In the genomic region with DNA sequence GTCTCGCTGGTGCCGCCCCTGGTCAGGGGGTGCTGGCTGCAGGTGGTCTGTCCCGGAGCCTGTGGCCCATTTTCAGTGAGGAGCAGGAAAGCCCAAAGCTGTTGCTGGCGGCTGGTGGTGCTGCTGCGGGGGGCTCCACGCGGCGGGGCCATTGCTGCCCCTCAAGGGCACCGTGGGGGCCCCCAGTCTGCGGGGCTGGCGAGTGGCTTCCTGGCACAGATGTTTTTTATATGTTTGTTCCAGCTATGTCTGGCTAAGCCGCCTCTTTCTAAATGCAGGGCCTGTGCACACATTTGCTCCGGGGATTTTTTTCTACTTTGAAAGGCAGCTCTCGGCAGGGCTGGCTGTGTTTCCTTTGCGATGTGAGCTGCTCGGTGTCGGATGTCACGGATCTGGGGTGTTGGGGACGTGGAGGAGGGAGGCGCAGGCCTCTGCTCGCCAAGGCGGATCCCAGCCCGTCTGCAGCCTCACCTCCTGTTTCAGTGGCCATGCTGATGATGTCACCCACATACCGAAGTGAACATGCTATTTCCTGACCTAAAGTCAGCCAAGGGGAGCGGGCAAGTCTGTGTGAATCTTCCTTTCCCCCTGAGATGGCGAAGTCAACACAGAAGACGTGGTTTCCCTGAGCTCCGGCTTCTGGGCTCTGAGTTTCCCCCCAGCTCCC, we compare ENCODE assay signal across 10 cellular contexts.
DNase-seq lines count a peak whose midpoint lies in the region; ATAC-seq and TF ChIP-seq lines count a peak whose summit lies in the region.
"Had no signal": no experiment of that assay in that cellular context is flagged by ENCODE, and none has a peak within 500 bp of the region (broad histone marks: within the 10 kb centered on the region; RNA-seq: fewer than 3 reads in every experiment).

No MANE protein-coding gene starts in this region.

- peaks cover 11% of the 10 kb centered on the region; the same call in 1 of the 2 replicates for H3K27me3 ChIP-seq in Panc1 (ENCODE audit: control insufficient read depth, insufficient read depth, low read length)
- peaks cover 5% of the 10 kb centered on the region for H3K27me3 ChIP-seq in neuron (ENCODE audit: insufficient read depth, low read length)

- no peaks in the 10 kb centered on the region for H3K4me1 Mint-ChIP-seq in CD14-positive monocyte
- peaks cover 14% of the 10 kb centered on the region for H3K4me1 Mint-ChIP-seq in stimulated activated memory B cell treated with anti-CD40 and anti-IgM and Interleukin-4, amounts not matched to agents 10 μg/mL and 1 μg/mL and 100 μg/mL, for 72 hours
- H3K4me1 Mint-ChIP-seq: central memory CD8-positive, alpha-beta T cell had no signal

- peak; percentile 35 for DNase-seq in CD14-positive monocyte (ENCODE audit: low spot score)
- no peak for DNase-seq in Panc1 (ENCODE audit: low read depth, low spot score)
- peak; percentile 93 for DNase-seq in fibroblast of pulmonary artery (ENCODE audit: low read depth)
- no peak for DNase-seq in Kasumi-1 (lab: John Stamatoyannopoulos, UW)
- DNase-seq in NCI-H1694 (lab: John Stamatoyannopoulos, UW) = no peak

- BruUV-seq in Panc1 (replicated peaks; lab: Mats Ljungman, UMichigan) = no TSS peak

- peaks cover 3 to 5% (median 5%) of the 10 kb centered on the region in 3 donors for H3K27me3 Mint-ChIP-seq in CD14-positive monocyte (ENCODE audit: low read depth in 3 of 3)
- H3K27me3 Mint-ChIP-seq in stimulated activated memory B cell treated with anti-CD40 and anti-IgM and Interleukin-4, amounts not matched to agents 10 μg/mL and 1 μg/mL and 100 μg/mL, for 72 hours = peaks cover 9% of the 10 kb centered on the region

- intact Hi-C loops in CD14-positive monocyte (cut with micrococcal nuclease) (no loop called here), Panc1 (cut with micrococcal nuclease; ENCODE audit: unreplicated experiment) (no loop called here)

- TF ChIP-seq CTCF in CD14-positive monocyte (IDR thresholded peaks at IDR 0.05) (no peak), Panc1 (IDR thresholded peaks at IDR 0.05) (no peak), fibroblast of pulmonary artery (IDR thresholded peaks at IDR 0.05; ENCODE audit: low read length, missing control alignments) (no peak)

- CTCF ChIA-PET in Panc1 (lab: Charles Lee) = interaction anchor here (0.5 kb wide), 1 partner anchor 199 kb away, joined by 7 read pairs; no protein-coding TSS in a partner anchor

- no peaks in the 10 kb centered on the region for H3K36me3 ChIP-seq in Panc1 (ENCODE audit: control insufficient read depth, insufficient read depth, low read length)
- no peaks in the 10 kb centered on the region for H3K36me3 ChIP-seq in neuron (ENCODE audit: insufficient read depth, low read length)

- POLR2A ChIA-PET in Panc1 (lab: Charles Lee) = interaction anchor here (0.9 kb wide), 1 partner anchor 15 kb away, joined by 3 read pairs; no protein-coding TSS in a partner anchor

- H3K27ac Mint-ChIP-seq in CD14-positive monocyte = peak overlapping the region in 1 of 7 donors; percentile 20
- no peak overlapping the region for H3K27ac Mint-ChIP-seq in stimulated activated memory B cell treated with anti-CD40 and anti-IgM and Interleukin-4, amounts not matched to agents 10 μg/mL and 1 μg/mL and 100 μg/mL, for 72 hours

- no peak overlapping the region for H3K4me3 Mint-ChIP-seq in CD14-positive monocyte
- no peak overlapping the region for H3K4me3 Mint-ChIP-seq in stimulated activated memory B cell treated with anti-CD40 and anti-IgM and Interleukin-4, amounts not matched to agents 10 μg/mL and 1 μg/mL and 100 μg/mL, for 72 hours
- H3K4me3 Mint-ChIP-seq: central memory CD8-positive, alpha-beta T cell had no signal

- peaks cover 8 to 16% (median 9%) of the 10 kb centered on the region in 7 donors for H3K9me3 Mint-ChIP-seq in CD14-positive monocyte
- H3K9me3 Mint-ChIP-seq in stimulated activated memory B cell treated with anti-CD40 and anti-IgM and Interleukin-4, amounts not matched to agents 10 μg/mL and 1 μg/mL and 100 μg/mL, for 72 hours = peaks cover 14% of the 10 kb centered on the region

- in situ Hi-C loops in Panc1 (cut with HindIII; ENCODE audit: low pct_unique_long_range_greater_than_20kb, low sequenced_read_pairs) = no loop called here

- H3K4me1 ChIP-seq in Panc1 (ENCODE audit: control insufficient read depth, insufficient read depth, low read length) (no peaks in the 10 kb centered on the region), neuron (ENCODE audit: insufficient read depth, low read length) (peaks cover 8% of the 10 kb centered on the region)

- H3K36me3 Mint-ChIP-seq in CD14-positive monocyte = no peaks in the 10 kb centered on the region
- peaks cover 13% of the 10 kb centered on the region for H3K36me3 Mint-ChIP-seq in stimulated activated memory B cell treated with anti-CD40 and anti-IgM and Interleukin-4, amounts not matched to agents 10 μg/mL and 1 μg/mL and 100 μg/mL, for 72 hours

- H3K9me3 ChIP-seq in Panc1 (ENCODE audit: control insufficient read depth, insufficient read depth, low read depth, low read length) = no peaks in the 10 kb centered on the region
- peaks cover 3% of the 10 kb centered on the region for H3K9me3 ChIP-seq in neuron (ENCODE audit: low read length)

- no peak overlapping the region for H3K27ac ChIP-seq in Panc1 (ENCODE audit: low read length)
- H3K27ac ChIP-seq: SK-N-MC had no signal

- ATAC-seq in Panc1 = 0 out of 2 replicates have a peak, but pooled peaks have one; percentile 12
- ATAC-seq in HG03135 (IDR thresholded peaks at IDR 0.05; ENCODE audit: unreplicated experiment) = no peak
- ATAC-seq in stimulated activated memory B cell treated with anti-CD40 and anti-IgM and Interleukin-4, amounts not matched to agents 10 μg/mL and 1 μg/mL and 100 μg/mL, for 72 hours = no peak

- no peak overlapping the region for H3K4me3 ChIP-seq in Panc1 (ENCODE audit: low read depth in 2 of 2, low read length in 2 of 2)
- H3K4me3 ChIP-seq in fibroblast of pulmonary artery (replicated peaks; ENCODE audit: low read depth, low read length) = no peak overlapping the region
- no peak overlapping the region for H3K4me3 ChIP-seq in neuron (ENCODE audit: low read length)
- H3K4me3 ChIP-seq: SK-N-MC had no signal

- H2AFZ ChIP-seq in neuron (ENCODE audit: low read depth, low read length) = peak overlapping the region; percentile 68

Comparison
In these comparisons a context has a peak if more than half of its experiments do, and no peak if none do; other contexts are left out.
1. DNase-seq: peak in CD14-positive monocyte (single experiment) and fibroblast of pulmonary artery (single experiment); none in Panc1 (single experiment), Kasumi-1 (0 of 2) and NCI-H1694 (single experiment).